ENCODE assay signal across 25 cellular contexts in genomic region chr20:12829121-12829520, GRCh38.
"Had no signal": no experiment of that assay in that cellular context is flagged by ENCODE, and none has a peak within 500 bp of the region (broad histone marks: within the 10 kb centered on the region; RNA-seq: fewer than 3 reads in every experiment).

No MANE protein-coding gene starts in this region.

- ATAC-seq: activated CD4-positive, alpha-beta T cell treated with anti-CD3 and anti-CD28 coated beads for 36 hours; activated CD8-positive, alpha-beta memory T cell treated with anti-CD3 and anti-CD28 coated beads, Interleukin-2, amount 10 ng/mL, durations not matched to agents 7 days and 5 days; activated CD8-positive, alpha-beta T cell treated with anti-CD3 and anti-CD28 coated beads, Interleukin-2, amount 10 ng/mL, durations not matched to agents 7 days and 5 days; activated naive CD4-positive, alpha-beta T cell treated with anti-CD3 and anti-CD28 coated beads, Interleukin-2, amount 50 U/mL, for 72 hours; activated T-cell treated with anti-CD3 and anti-CD28 coated beads, Interleukin-2, amount 50 U/mL, for 72 hours; foreskin keratinocyte; gastrocnemius medialis; heart left ventricle had no signal

- DNase-seq: activated CD4-positive, alpha-beta memory T cell treated with anti-CD3 and anti-CD28 coated beads for 36 hours; activated CD4-positive, alpha-beta T cell treated with anti-CD3 and anti-CD28 coated beads for 36 hours; activated CD4-positive, alpha-beta T cell treated with anti-CD3 and anti-CD28 coated beads, Interleukin-2, amount 10 ng/mL, durations not matched to agents 24 days and 14 days; activated CD4-positive, CD25-positive, alpha-beta regulatory T cell; activated CD4-positive, CD25-positive, alpha-beta regulatory T cell treated with anti-CD3 and anti-CD28 coated beads, Interleukin-2, amount 50 U/mL, for 72 hours; activated CD8-positive, alpha-beta memory T cell treated with anti-CD3 and anti-CD28 coated beads, Interleukin-2, amount 10 ng/mL, durations not matched to agents 7 days and 5 days; activated CD8-positive, alpha-beta memory T cell treated with anti-CD3 and anti-CD28 coated beads, Interleukin-2, amount 50 U/mL, for 4 hours; activated CD8-positive, alpha-beta T cell treated with anti-CD3 and anti-CD28 coated beads, Interleukin-2, amount 10 ng/mL, durations not matched to agents 7 days and 5 days; activated gamma-delta T cell; activated naive CD4-positive, alpha-beta T cell; activated naive CD4-positive, alpha-beta T cell treated with anti-CD3 and anti-CD28 coated beads, Interleukin-2, amount 10 ng/mL, durations not matched to agents 7 days and 5 days; activated naive CD8-positive, alpha-beta T cell treated with anti-CD3 and anti-CD28 coated beads, Interleukin-2, amount 10 ng/mL, durations not matched to agents 7 days and 5 days; activated T-cell treated with anti-CD3 and anti-CD28 coated beads for 4 hours; activated T-cell treated with anti-CD3 and anti-CD28 coated beads, Interleukin-2, amount 50 U/mL, for 24 hours; activated T-cell treated with anti-CD3 and anti-CD28 coated beads, Interleukin-2, amount 50 U/mL, for 72 hours; brain microvascular endothelial cell; colonic mucosa; effector CD8-positive, alpha-beta T cell; endodermal cell; foreskin keratinocyte; gastrocnemius medialis; glutamatergic neuron; heart left ventricle; T-helper 2 cell had no signal
